Comparison of ENCODE assay signal across 20 cellular contexts in the genomic region with DNA sequence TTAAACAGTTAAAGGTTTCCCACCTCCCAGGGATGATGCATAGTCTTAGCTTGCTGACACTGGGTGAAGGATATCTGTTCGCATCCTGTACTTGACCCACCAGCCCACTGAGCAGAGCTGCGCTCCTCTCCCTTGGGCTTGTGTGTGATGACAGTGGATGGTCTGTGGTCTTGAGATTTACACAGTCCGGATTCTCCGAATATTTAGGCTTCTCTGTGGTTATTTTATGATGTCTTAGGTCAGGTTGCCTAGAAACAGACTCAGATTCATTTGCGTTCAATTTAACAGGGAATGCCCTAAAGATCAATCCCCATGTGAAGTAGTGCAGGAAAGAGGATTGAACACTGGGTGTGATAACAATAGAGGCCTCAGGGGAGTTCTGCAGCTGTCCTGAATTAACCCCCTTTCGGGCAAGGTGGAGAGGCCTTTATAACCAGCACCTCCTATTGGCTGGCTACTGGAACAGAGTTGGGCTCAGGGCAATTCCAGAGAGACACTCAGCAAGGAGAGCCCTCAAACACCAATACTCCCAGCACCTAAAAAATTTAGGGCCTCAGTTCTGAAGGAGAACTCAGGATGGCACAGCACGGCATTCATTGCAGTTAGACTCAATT.
A peak's percentile ranks its signal among the peaks of the same experiment; 100 is the strongest.
DNase-seq lines count a peak whose midpoint lies in the region; ATAC-seq and TF ChIP-seq lines count a peak whose summit lies in the region.
"Had no signal": no experiment of that assay in that cellular context is flagged by ENCODE, and none has a peak within 500 bp of the region (broad histone marks: within the 10 kb centered on the region; RNA-seq: fewer than 3 reads in every experiment).

No MANE protein-coding gene starts in this region.

- H3K4me3 ChIP-seq in HAP-1: no peak overlapping the region
- H3K4me3 ChIP-seq in astrocyte of the cerebellum (ENCODE audit: low read depth, low read length): no peak overlapping the region
- H3K4me3 ChIP-seq in iPS DF 6.9 (ENCODE audit: low read length): no peak overlapping the region
- H3K4me3 ChIP-seq in left lung: no peak overlapping the region
- H3K4me3 ChIP-seq: coronary artery, gastroesophageal sphincter, transverse colon had no signal

- WGBS in iPS DF 6.9 (ENCODE audit: insufficient coverage, insufficient read length): no CpG with 5 or more reads among the region's 7 CpGs

- H3K9me3 ChIP-seq in HAP-1: no peaks in the 10 kb centered on the region
- H3K9me3 ChIP-seq in iPS DF 6.9 (ENCODE audit: control insufficient read depth, insufficient read depth, low read length): no peaks in the 10 kb centered on the region
- no peaks in the 10 kb centered on the region for H3K9me3 ChIP-seq in left lung
- H3K9me3 ChIP-seq: gastroesophageal sphincter, transverse colon had no signal

- H3K27me3 ChIP-seq in HAP-1 (ENCODE audit: low read depth): no peaks in the 10 kb centered on the region
- no peaks in the 10 kb centered on the region for H3K27me3 ChIP-seq in iPS DF 6.9 (ENCODE audit: control insufficient read depth, insufficient read depth, low read length)
- no peaks in the 10 kb centered on the region for H3K27me3 ChIP-seq in left lung
- H3K27me3 ChIP-seq: gastroesophageal sphincter, transverse colon had no signal

- in situ Hi-C loops in HAP-1 (cut with MboI; ENCODE audit: low sequenced_read_pairs): no loop called here
- in situ Hi-C loops in astrocyte of the cerebellum (cut with HindIII; ENCODE audit: low sequenced_read_pairs): no loop called here

- intact Hi-C loops in left lung (cut with DNase I): no loop called here

- TF ChIP-seq CTCF in astrocyte of the cerebellum (IDR thresholded peaks at IDR 0.05; ENCODE audit: low read depth, low read length, missing control alignments): peak; percentile 7
- no peak for TF ChIP-seq CTCF in left lung (IDR thresholded peaks at IDR 0.05)

- no peak overlapping the region for H3K27ac ChIP-seq in iPS DF 6.9 (ENCODE audit: low read length)
- H3K27ac ChIP-seq in left lung: no peak overlapping the region
- H3K27ac ChIP-seq: coronary artery, gastroesophageal sphincter, transverse colon had no signal

- H3K36me3 ChIP-seq in HAP-1 (replicated peaks) (no peaks in the 10 kb centered on the region), iPS DF 6.9 (ENCODE audit: control insufficient read depth, insufficient read depth, low read length) (no peaks in the 10 kb centered on the region), left lung (no peaks in the 10 kb centered on the region)
- H3K36me3 ChIP-seq: gastroesophageal sphincter, transverse colon had no signal

- DNase-seq in A172 (ENCODE audit: low spot score) (peak; percentile 43), HAP-1 (ENCODE audit: low spot score in 2 of 2) (peak; percentile 62 to 63), astrocyte of the cerebellum (ENCODE audit: low read depth) (peak; percentile 79), iPS DF 6.9 (ENCODE audit: low read depth, low spot score) (peak; percentile 4), left lung (no peak), NCI-H1092 (lab: John Stamatoyannopoulos, UW) (no peak), NCI-H1092 treated with DMSO at 0.1 percent for 48 hours (lab: John Stamatoyannopoulos, UW) (no peak)
- DNase-seq in activated CD4-positive, alpha-beta T cell treated with anti-CD3 and anti-CD28 coated beads for 4 hours: no peak
- DNase-seq: activated CD4-positive, CD25-positive, alpha-beta regulatory T cell treated with anti-CD3 and anti-CD28 coated beads, Interleukin-2, amount 50 U/mL, for 72 hours; activated effector memory CD4-positive, alpha-beta T cell treated with anti-CD3 and anti-CD28 coated beads, Interleukin-2, amount 50 U/mL, for 16 hours; CD4-positive, CD25-positive, alpha-beta regulatory T cell; DND-41; HFFc6; NCI-H1694 treated with DMSO at 0.1 percent for 48 hours; NCI-H446; SIG-M5; stimulated activated naive CD8-positive, alpha-beta T cell treated with anti-CD3 and anti-CD28 coated beads, Interleukin-15, Interleukin-2, amounts not matched to agents 100 U/mL and 50 U/mL, for 24 hours; transverse colon had no signal

- H3K4me1 ChIP-seq in HAP-1 (peaks cover 4% of the 10 kb centered on the region), iPS DF 6.9 (ENCODE audit: control insufficient read depth, insufficient read depth, low read length) (peaks cover 2% of the 10 kb centered on the region; the same call in 1 of the 2 replicates), left lung (no peaks in the 10 kb centered on the region)
- H3K4me1 ChIP-seq: gastroesophageal sphincter, transverse colon had no signal

- no peak for ATAC-seq in left lung
- ATAC-seq: gastroesophageal sphincter; stimulated activated naive CD8-positive, alpha-beta T cell treated with anti-CD3 and anti-CD28 coated beads, Interleukin-15, Interleukin-2, amounts not matched to agents 100 U/mL and 50 U/mL, for 24 hours had no signal

Comparison
In these comparisons a context has a peak if more than half of its experiments do, and no peak if none do; other contexts are left out.
1. DNase-seq: peak in A172 (single experiment), HAP-1 (2 of 2), astrocyte of the cerebellum (single experiment) and iPS DF 6.9 (single experiment); none in left lung (0 of 2), NCI-H1092 (single experiment), activated CD4-positive, alpha-beta T cell treated with anti-CD3 and anti-CD28 coated beads for 4 hours (0 of 2) and NCI-H1092 treated with DMSO at 0.1 percent for 48 hours (single experiment).